In genomic region chr2:113962692-113963480, GRCh38 we compare ENCODE assay signal across 11 cellular contexts.
A peak's percentile ranks its signal among the peaks of the same experiment; 100 is the strongest.
DNase-seq lines count a peak whose midpoint lies in the region; ATAC-seq, FAIRE-seq and TF ChIP-seq lines count a peak whose summit lies in the region.
"Had no signal": no experiment of that assay in that cellular context is flagged by ENCODE, and none has a peak within 500 bp of the region (broad histone marks: within the 10 kb centered on the region; RNA-seq: fewer than 3 reads in every experiment).

No MANE protein-coding gene starts in this region.

- SMC1A ChIA-PET in GM12878 (lab: Charles Lee; ENCODE audit: uncharacterized antibody, unreplicated experiment), result interaction anchor here (1.0 to 1.2 kb wide), 4 partner anchors 8 to 69 kb away, joined by 3 to 4 read pairs (median 3); no protein-coding TSS in a partner anchor

- H3K9ac ChIP-seq in GM12878 (ENCODE audit: control insufficient read depth, insufficient read depth, low read length), result no peak overlapping the region

- no peaks in the 10 kb centered on the region for H3K79me2 ChIP-seq in GM12878 (ENCODE audit: control insufficient read depth, insufficient read depth, low read length)

- no peak overlapping the region for H3K4me2 ChIP-seq in GM12878 (ENCODE audit: control insufficient read depth, insufficient read depth)

- FAIRE-seq in GM12878 (lab: Jason Lieb, UNC), result no peak

- no peak for TF ChIP-seq EP300 in GM12878 (IDR thresholded peaks at IDR 0.05; ENCODE audit: borderline replicate concordance in 1 of 2, control insufficient read depth in 1 of 2, low read depth in 2 of 2, low read length in 2 of 2)

- TF ChIP-seq POLR2A in GM12878 (IDR thresholded peaks at IDR 0.05; ENCODE audit: low read depth, low read length), result no peak; the same call in 1 of the 2 replicates

- DNase-seq in CD4-positive, alpha-beta T cell, result no peak
- peak; percentile 53 for DNase-seq in HS-5 (ENCODE audit: low read depth)
- DNase-seq in GM12878 (ENCODE audit: low read depth, low spot score), result no peak
- DNase-seq in myocyte (ENCODE audit: low read depth), result peak; percentile 58
- no peak for DNase-seq in NCI-H2196 treated with DMSO at 0.1 percent for 48 hours (lab: John Stamatoyannopoulos, UW; ENCODE audit: unreplicated experiment)
- no peak for DNase-seq in DMS79 (lab: John Stamatoyannopoulos, UW)
- DNase-seq in hypothalamus (lab: John Stamatoyannopoulos, UW), result no peak
- DNase-seq: activated effector memory CD4-positive, alpha-beta T cell treated with anti-CD3 and anti-CD28 coated beads, Interleukin-2, amount 50 U/mL, for 16 hours; NCI-H187 treated with DMSO at 0.1 percent for 48 hours had no signal

- no peak overlapping the region for H3K4me3 ChIP-seq in GM12878
- H3K4me3 ChIP-seq: prostate gland had no signal

- no peak overlapping the region for H2AFZ ChIP-seq in GM12878 (ENCODE audit: control insufficient read depth, low read depth, low read length)

- CTCF ChIA-PET in CD4-positive, alpha-beta T cell (lab: Charles Lee), result no interaction called here
- CTCF ChIA-PET in GM12878 (lab: Yijun Ruan, JAX), result interaction anchor here (0.6 to 1.5 kb wide), 5 partner anchors 10 to 86 kb away, joined by 3 to 4 read pairs (median 3); no protein-coding TSS in a partner anchor

- H4K20me1 ChIP-seq in GM12878 (ENCODE audit: control insufficient read depth, insufficient read depth), result no peaks in the 10 kb centered on the region

- no peak overlapping the region for H3K27ac ChIP-seq in CD4-positive, alpha-beta T cell (ENCODE audit: low read depth, low read length)
- H3K27ac ChIP-seq in GM12878 (ENCODE audit: control insufficient read depth, insufficient read depth), result no peak overlapping the region
- H3K27ac ChIP-seq: prostate gland had no signal

- no peak for TF ChIP-seq CTCF in CD4-positive, alpha-beta T cell (IDR thresholded peaks at IDR 0.05)
- no peak for TF ChIP-seq CTCF in GM12878 (IDR thresholded peaks at IDR 0.05 in 2 of 3, conservative IDR thresholded peaks at IDR 0.05 in 1 of 3; ENCODE audit: control insufficient read depth in 2 of 3, extremely low read depth in 1 of 3, insufficient read depth in 1 of 3, low read depth in 3 of 3, low read length in 3 of 3)

- H3K36me3 Mint-ChIP-seq in CD4-positive, alpha-beta T cell (ENCODE audit: low read depth), result peaks cover 34% of the 10 kb centered on the region

- peak overlapping the region; percentile 25 for H3K27ac Mint-ChIP-seq in CD4-positive, alpha-beta T cell

- peaks cover 0 to 4% of the 10 kb centered on the region in 2 experiments; a peak in 2 of 4 replicates for H3K36me3 ChIP-seq in GM12878 (ENCODE audit: control insufficient read depth in 2 of 2, insufficient read depth in 2 of 2, low read length in 1 of 2)
- H3K36me3 ChIP-seq: prostate gland had no signal

- POLR2A ChIA-PET in CD4-positive, alpha-beta T cell (lab: Charles Lee), result no interaction called here
- POLR2A ChIA-PET in GM12878 (lab: Charles Lee), result no interaction called here

- intact Hi-C loops in CD4-positive, alpha-beta T cell (cut with DNase I, micrococcal nuclease), result no loop called here
- intact Hi-C loops in GM12878 (cut with micrococcal nuclease; ENCODE audit: unreplicated experiment), result no loop called here

- RAD21 ChIA-PET in GM12878 (lab: Charles Lee; ENCODE audit: unreplicated experiment), result interaction anchor here (1.1 kb wide), 1 partner anchor 71 kb away, joined by 3 read pairs; no protein-coding TSS in a partner anchor

- H3K4me1 Mint-ChIP-seq in CD4-positive, alpha-beta T cell (ENCODE audit: low read depth), result peaks cover 18% of the 10 kb centered on the region

- no peaks in the 10 kb centered on the region for H3K27me3 Mint-ChIP-seq in CD4-positive, alpha-beta T cell

- no peak overlapping the region for H3K4me3 Mint-ChIP-seq in CD4-positive, alpha-beta T cell

- H3K4me1 ChIP-seq in GM12878 (ENCODE audit: control insufficient read depth, insufficient read depth, low read length), result no peaks in the 10 kb centered on the region
- H3K4me1 ChIP-seq: prostate gland had no signal

- WGBS in GM12878 (ENCODE audit: insufficient coverage, insufficient replicate concordance, low lambda C conversion rate, missing lambda C conversion rate), result 69% methylated on average over 4 of the region's 4 CpGs

- no peaks in the 10 kb centered on the region for H3K27me3 ChIP-seq in CD4-positive, alpha-beta T cell (ENCODE audit: control insufficient read depth, insufficient read depth, low read length)
- H3K27me3 ChIP-seq in GM12878 (replicated peaks in 1 of 2; ENCODE audit: control insufficient read depth in 2 of 2, insufficient read depth in 2 of 2, low read length in 1 of 2), result no peaks in the 10 kb centered on the region

- no peak for TF ChIP-seq RAD21 in GM12878 (IDR thresholded peaks at IDR 0.05; ENCODE audit: insufficient read depth, low read depth, low read length)

- H3K9me3 ChIP-seq in CD4-positive, alpha-beta T cell (ENCODE audit: control insufficient read depth, low read length), result no peaks in the 10 kb centered on the region
- H3K9me3 ChIP-seq in GM12878 (replicated peaks; ENCODE audit: control insufficient read depth, insufficient read depth, low read length), result no peaks in the 10 kb centered on the region
- H3K9me3 ChIP-seq: prostate gland had no signal

- BruUV-seq in GM12878 (replicated peaks; lab: Mats Ljungman, UMichigan), result no TSS peak

- in situ Hi-C loops in GM12878 (cut with MboI), result no loop called here

- ATAC-seq in CD4-positive, alpha-beta T cell (ENCODE audit: poor library complexity), result no peak
- ATAC-seq in GM12878 (no peak), GM21528 (IDR thresholded peaks at IDR 0.05; ENCODE audit: low FRiP score, unreplicated experiment) (no peak)

- no peaks in the 10 kb centered on the region for H3K9me3 Mint-ChIP-seq in CD4-positive, alpha-beta T cell

TF ChIP-seq in GM12878, 131 proteins besides CTCF, POLR2A, EP300 and RAD21:
- TF ChIP-seq YY1 (IDR thresholded peaks at IDR 0.05; ENCODE audit: low read depth, low read length) (no peak), JUNB (IDR thresholded peaks at IDR 0.05) (no peak), CBX3 (IDR thresholded peaks at IDR 0.05; ENCODE audit: borderline replicate concordance, low read depth) (no peak), TBL1XR1 (IDR thresholded peaks at IDR 0.05; ENCODE audit: low read depth, low read length) (no peak), ZNF24 (IDR thresholded peaks at IDR 0.05) (no peak), MTA3 (IDR thresholded peaks at IDR 0.05; ENCODE audit: borderline replicate concordance, low read length) (peak; percentile 53; the same call in 1 of the 2 replicates), HDAC6 (IDR thresholded peaks at IDR 0.05; ENCODE audit: unreplicated experiment) (no peak), KLF5 (IDR thresholded peaks at IDR 0.05; ENCODE audit: partially characterized antibody) (no peak), BCL3 (IDR thresholded peaks at IDR 0.05; ENCODE audit: borderline replicate concordance, insufficient read depth, low read depth, low read length, poor library complexity, severe bottlenecking) (peak; percentile 35), POLR2AphosphoS5 (IDR thresholded peaks at IDR 0.05; ENCODE audit: low read length) (peak; percentile 71; the same call in 1 of the 2 replicates), BHLHE40 (IDR thresholded peaks at IDR 0.05; ENCODE audit: borderline replicate concordance in 1 of 2, low read depth in 2 of 2, low read length in 1 of 2) (no peak)

Comparison
In these comparisons a context has a peak if more than half of its experiments do, and no peak if none do; other contexts are left out.
1. DNase-seq: peak in HS-5 (single experiment) and myocyte (single experiment); none in CD4-positive, alpha-beta T cell (0 of 10), GM12878 (single experiment), NCI-H2196 treated with DMSO at 0.1 percent for 48 hours (single experiment), DMS79 (single experiment) and hypothalamus (0 of 51).